15 cellular contexts compared by ENCODE assay signal in genomic region chr2:25388491-25388890, GRCh38. TPM values are rescaled to one million over a fixed set of nuclear protein-coding genes. Genes with fewer than 3 reads are reported as not detected.
DNase-seq lines count a peak whose midpoint lies in the region; ATAC-seq, FAIRE-seq and TF ChIP-seq lines count a peak whose summit lies in the region.
"Had no signal": no experiment of that assay in that cellular context is flagged by ENCODE, and none has a peak within 500 bp of the region (broad histone marks: within the 10 kb centered on the region; RNA-seq: fewer than 3 reads in every experiment).

No MANE protein-coding gene starts in this region.

- H3K36me3 ChIP-seq in H7 (replicated peaks; ENCODE audit: control insufficient read depth, insufficient read depth, low read length) (no peaks in the 10 kb centered on the region), thymus (ENCODE audit: control insufficient read depth, insufficient read depth) (peaks cover 6% of the 10 kb centered on the region)
- peaks cover 6% of the 10 kb centered on the region for H3K36me3 ChIP-seq in effector memory CD4-positive, alpha-beta T cell (ENCODE audit: control insufficient read depth, insufficient read depth, low read length)

- H3K4me1 ChIP-seq in thymus (ENCODE audit: control insufficient read depth, insufficient read depth, low read length) = no peaks in the 10 kb centered on the region
- H3K4me1 ChIP-seq in effector memory CD4-positive, alpha-beta T cell (ENCODE audit: control insufficient read depth, insufficient read depth, low read length, poor library complexity, severe bottlenecking) = no peaks in the 10 kb centered on the region
- H3K4me1 ChIP-seq: vagina had no signal

- peaks cover 15% of the 10 kb centered on the region for H3K4me1 Mint-ChIP-seq in activated naive CD8-positive, alpha-beta T cell treated with anti-CD3 and anti-CD28 coated beads, Interleukin-2, amount 10 ng/mL, durations not matched to agents 7 days and 5 days
- peaks cover 13% of the 10 kb centered on the region for H3K4me1 Mint-ChIP-seq in activated naive CD8-positive, alpha-beta T cell treated with anti-CD3 and anti-CD28 coated beads for 36 hours
- peaks cover 26% of the 10 kb centered on the region for H3K4me1 Mint-ChIP-seq in activated T-helper 2 cell treated with anti-CD3 and anti-CD28 coated beads, Interferon-gamma antibody, Interleukin-2, Interleukin-4, amounts not matched to agents 10 μg/mL and 5 μg/mL and 100 μg/mL, durations not matched to agents 14 hours and 24 hours and 36 hours (ENCODE audit: low read depth)

- no peak for FAIRE-seq in D721Med (lab: Jason Lieb, UNC)
- FAIRE-seq: H54, RCC 7860 had no signal

- 85% methylated on average over 6 of the region's 6 CpGs for WGBS in thymus

- TF ChIP-seq CTCF in D721Med (IDR thresholded peaks at IDR 0.05; ENCODE audit: insufficient read depth, missing control alignments) = no peak

- peak overlapping the region; percentile 74 for H3K27ac ChIP-seq in thymus (ENCODE audit: low read depth)
- no peak overlapping the region for H3K27ac ChIP-seq in effector memory CD4-positive, alpha-beta T cell (ENCODE audit: insufficient read depth, low read length, poor library complexity, severe bottlenecking)
- H3K27ac ChIP-seq: vagina had no signal

- peak overlapping the region; percentile 66 for H3K27ac Mint-ChIP-seq in activated naive CD8-positive, alpha-beta T cell treated with anti-CD3 and anti-CD28 coated beads, Interleukin-2, amount 10 ng/mL, durations not matched to agents 7 days and 5 days
- H3K27ac Mint-ChIP-seq in activated naive CD8-positive, alpha-beta T cell treated with anti-CD3 and anti-CD28 coated beads for 36 hours = no peak overlapping the region
- H3K27ac Mint-ChIP-seq in activated T-helper 2 cell treated with anti-CD3 and anti-CD28 coated beads, Interferon-gamma antibody, Interleukin-2, Interleukin-4, amounts not matched to agents 10 μg/mL and 5 μg/mL and 100 μg/mL, durations not matched to agents 14 hours and 24 hours and 36 hours = peak overlapping the region; percentile 54

- H3K27me3 Mint-ChIP-seq in activated naive CD8-positive, alpha-beta T cell treated with anti-CD3 and anti-CD28 coated beads, Interleukin-2, amount 10 ng/mL, durations not matched to agents 7 days and 5 days = no peaks in the 10 kb centered on the region
- no peaks in the 10 kb centered on the region for H3K27me3 Mint-ChIP-seq in activated naive CD8-positive, alpha-beta T cell treated with anti-CD3 and anti-CD28 coated beads for 36 hours
- no peaks in the 10 kb centered on the region for H3K27me3 Mint-ChIP-seq in activated T-helper 2 cell treated with anti-CD3 and anti-CD28 coated beads, Interferon-gamma antibody, Interleukin-2, Interleukin-4, amounts not matched to agents 10 μg/mL and 5 μg/mL and 100 μg/mL, durations not matched to agents 14 hours and 24 hours and 36 hours (ENCODE audit: low read depth)
- H3K27me3 Mint-ChIP-seq: CD4-positive, CD25-positive, alpha-beta regulatory T cell had no signal

- ATAC-seq in activated naive CD8-positive, alpha-beta T cell treated with anti-CD3 and anti-CD28 coated beads, Interleukin-2, amount 10 ng/mL, durations not matched to agents 7 days and 5 days (ENCODE audit: low read depth) = peak; percentile 82

- intact Hi-C loops in activated T-helper 2 cell treated with anti-CD3 and anti-CD28 coated beads, Interferon-gamma antibody, Interleukin-2, Interleukin-4, amounts not matched to agents 10 μg/mL and 5 μg/mL and 100 μg/mL, durations not matched to agents 14 hours and 24 hours and 36 hours (cut with micrococcal nuclease) = no loop called here

- no peaks in the 10 kb centered on the region for H3K9me3 ChIP-seq in thymus (ENCODE audit: control insufficient read depth)
- no peaks in the 10 kb centered on the region for H3K9me3 ChIP-seq in effector memory CD4-positive, alpha-beta T cell (ENCODE audit: control insufficient read depth, low read length)
- H3K9me3 ChIP-seq: vagina had no signal

- no peak for DNase-seq in activated naive CD8-positive, alpha-beta T cell treated with anti-CD3 and anti-CD28 coated beads, Interleukin-2, amount 10 ng/mL, durations not matched to agents 7 days and 5 days
- no peak for DNase-seq in activated naive CD8-positive, alpha-beta T cell treated with anti-CD3 and anti-CD28 coated beads for 36 hours
- DNase-seq in H7 (peak; percentile 25), DMS 273 treated with DMSO at 0.1 percent for 48 hours (lab: John Stamatoyannopoulos, UW) (no peak), D721Med (ENCODE audit: insufficient read length, low spot score) (no peak)
- peak; percentile 41 for DNase-seq in activated T-helper 2 cell treated with anti-CD3 and anti-CD28 coated beads, Interferon-gamma antibody, Interleukin-2, Interleukin-4, amounts not matched to agents 10 μg/mL and 5 μg/mL and 100 μg/mL, durations not matched to agents 14 hours and 24 hours and 36 hours (ENCODE audit: low spot score)
- no peak for DNase-seq in effector memory CD4-positive, alpha-beta T cell
- DNase-seq: DMS79 treated with DMSO at 0.1 percent for 48 hours; NCI-H1105; stimulated activated CD4-positive, alpha-beta T cell treated with anti-CD3 and anti-CD28 coated beads, Interleukin-1b, Interleukin-23, amount 100 ng/mL, for 48 hours had no signal

- peaks cover 3% of the 10 kb centered on the region for H3K9me3 Mint-ChIP-seq in activated naive CD8-positive, alpha-beta T cell treated with anti-CD3 and anti-CD28 coated beads, Interleukin-2, amount 10 ng/mL, durations not matched to agents 7 days and 5 days
- H3K9me3 Mint-ChIP-seq in activated naive CD8-positive, alpha-beta T cell treated with anti-CD3 and anti-CD28 coated beads for 36 hours = peaks cover 13% of the 10 kb centered on the region
- H3K9me3 Mint-ChIP-seq in activated T-helper 2 cell treated with anti-CD3 and anti-CD28 coated beads, Interferon-gamma antibody, Interleukin-2, Interleukin-4, amounts not matched to agents 10 μg/mL and 5 μg/mL and 100 μg/mL, durations not matched to agents 14 hours and 24 hours and 36 hours = peaks cover 6% of the 10 kb centered on the region
- H3K9me3 Mint-ChIP-seq: CD4-positive, CD25-positive, alpha-beta regulatory T cell had no signal

- H3K27me3 ChIP-seq in H7 (ENCODE audit: control insufficient read depth, insufficient read depth, low read length) (no peaks in the 10 kb centered on the region), thymus (ENCODE audit: control insufficient read depth, insufficient read depth) (no peaks in the 10 kb centered on the region)
- H3K27me3 ChIP-seq in effector memory CD4-positive, alpha-beta T cell (replicated peaks; ENCODE audit: control insufficient read depth, insufficient read depth, low read length, poor library complexity, severe bottlenecking) = no peaks in the 10 kb centered on the region
- H3K27me3 ChIP-seq: vagina had no signal

- H3K4me3 ChIP-seq in H7 (ENCODE audit: insufficient read depth, low read depth, low read length) (no peak overlapping the region), thymus (ENCODE audit: low read length) (no peak overlapping the region)
- H3K4me3 ChIP-seq in effector memory CD4-positive, alpha-beta T cell (ENCODE audit: insufficient read depth, low read depth, low read length, poor library complexity, severe bottlenecking) = no peak overlapping the region
- H3K4me3 ChIP-seq: vagina had no signal

- H3K36me3 Mint-ChIP-seq in activated naive CD8-positive, alpha-beta T cell treated with anti-CD3 and anti-CD28 coated beads, Interleukin-2, amount 10 ng/mL, durations not matched to agents 7 days and 5 days = peaks cover 34% of the 10 kb centered on the region
- peaks cover 13% of the 10 kb centered on the region for H3K36me3 Mint-ChIP-seq in activated naive CD8-positive, alpha-beta T cell treated with anti-CD3 and anti-CD28 coated beads for 36 hours
- peaks cover 26% of the 10 kb centered on the region for H3K36me3 Mint-ChIP-seq in activated T-helper 2 cell treated with anti-CD3 and anti-CD28 coated beads, Interferon-gamma antibody, Interleukin-2, Interleukin-4, amounts not matched to agents 10 μg/mL and 5 μg/mL and 100 μg/mL, durations not matched to agents 14 hours and 24 hours and 36 hours (ENCODE audit: low read depth)

- H3K4me3 Mint-ChIP-seq in activated naive CD8-positive, alpha-beta T cell treated with anti-CD3 and anti-CD28 coated beads, Interleukin-2, amount 10 ng/mL, durations not matched to agents 7 days and 5 days = no peak overlapping the region
- no peak overlapping the region for H3K4me3 Mint-ChIP-seq in activated naive CD8-positive, alpha-beta T cell treated with anti-CD3 and anti-CD28 coated beads for 36 hours
- H3K4me3 Mint-ChIP-seq in activated T-helper 2 cell treated with anti-CD3 and anti-CD28 coated beads, Interferon-gamma antibody, Interleukin-2, Interleukin-4, amounts not matched to agents 10 μg/mL and 5 μg/mL and 100 μg/mL, durations not matched to agents 14 hours and 24 hours and 36 hours (ENCODE audit: low read depth) = peak overlapping the region; percentile 17

- POLR2A ChIA-PET in activated naive CD8-positive, alpha-beta T cell treated with anti-CD3 and anti-CD28 coated beads, Interleukin-2, amount 10 ng/mL, durations not matched to agents 7 days and 5 days (lab: Charles Lee) = interaction anchor here (0.8 to 0.9 kb wide), 2 partner anchors 11 to 26 kb away, joined by 3 to 4 read pairs; no protein-coding TSS in a partner anchor

RNA-seq across cellular contexts. Expression of gene DNMT3A, which starts 46.8 kb away (rescaled TPM):
- 10 to 100 TPM; 76.7 to 84.7 TPM for total RNA-seq in activated naive CD8-positive, alpha-beta T cell treated with anti-CD3 and anti-CD28 coated beads, Interleukin-2, amount 10 ng/mL, durations not matched to agents 7 days and 5 days
- total RNA-seq in activated naive CD8-positive, alpha-beta T cell treated with anti-CD3 and anti-CD28 coated beads for 36 hours = 10 to 100 TPM; 90.7 to 92.2 TPM
- 48.6 and 63.1 TPM in 2 replicates for total RNA-seq in H7 (2014; rRNA removed; shearing (Covaris generic))
- 86.8 and 91.3 TPM in 2 replicates for total RNA-seq in activated T-helper 2 cell treated with anti-CD3 and anti-CD28 coated beads, Interferon-gamma antibody, Interleukin-2, Interleukin-4, amounts not matched to agents 10 μg/mL and 5 μg/mL and 100 μg/mL, durations not matched to agents 14 hours and 24 hours and 36 hours
- polyA plus RNA-seq in thymus = 22.7 TPM

Comparison
In these comparisons a context has a peak if more than half of its experiments do, and no peak if none do; other contexts are left out.
1. DNase-seq: peak in H7 (single experiment) and activated T-helper 2 cell treated with anti-CD3 and anti-CD28 coated beads, Interferon-gamma antibody, Interleukin-2, Interleukin-4, amounts not matched to agents 10 μg/mL and 5 μg/mL and 100 μg/mL, durations not matched to agents 14 hours and 24 hours and 36 hours (single experiment); none in activated naive CD8-positive, alpha-beta T cell treated with anti-CD3 and anti-CD28 coated beads, Interleukin-2, amount 10 ng/mL, durations not matched to agents 7 days and 5 days (single experiment), activated naive CD8-positive, alpha-beta T cell treated with anti-CD3 and anti-CD28 coated beads for 36 hours (single experiment), DMS 273 treated with DMSO at 0.1 percent for 48 hours (single experiment), D721Med (single experiment) and effector memory CD4-positive, alpha-beta T cell (0 of 3).